ENCODE assay signal across 15 cellular contexts in the genomic region with DNA sequence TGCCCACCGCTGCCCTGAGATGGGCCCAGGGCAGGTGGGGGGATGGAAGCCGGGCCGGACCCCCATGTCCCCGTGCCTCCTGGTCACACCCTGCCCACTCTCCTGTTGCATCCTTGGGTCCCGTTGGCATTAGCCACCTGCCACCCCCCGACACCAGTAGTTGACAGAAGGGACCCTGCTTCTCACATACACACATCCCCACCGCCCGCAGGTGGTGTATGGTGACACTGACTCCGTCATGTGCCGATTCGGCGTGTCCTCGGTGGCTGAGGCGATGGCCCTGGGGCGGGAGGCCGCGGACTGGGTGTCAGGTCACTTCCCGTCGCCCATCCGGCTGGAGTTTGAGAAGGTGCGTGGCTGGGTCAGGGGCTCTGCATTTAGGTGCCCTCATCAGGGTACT.
A peak's percentile ranks its signal among the peaks of the same experiment; 100 is the strongest.
DNase-seq lines count a peak whose midpoint lies in the region; ATAC-seq and TF ChIP-seq lines count a peak whose summit lies in the region.
"Had no signal": no experiment of that assay in that cellular context is flagged by ENCODE, and none has a peak within 500 bp of the region (broad histone marks: within the 10 kb centered on the region; RNA-seq: fewer than 3 reads in every experiment).

No MANE protein-coding gene starts in this region.

- H3K4me2 ChIP-seq in DOHH2 (ENCODE audit: low read length) = no peak overlapping the region
- H3K4me2 ChIP-seq in OCI-LY1 (ENCODE audit: low read length) = no peak overlapping the region

- peak overlapping the region in 1 of 2 donors; percentile 52 for H3K4me3 Mint-ChIP-seq in stimulated activated naive B cell treated with anti-CD40 and anti-IgM and Interleukin-4, amounts not matched to agents 10 μg/mL and 1 μg/mL and 100 μg/mL, for 72 hours
- H3K4me3 Mint-ChIP-seq: CD14-positive monocyte; CD4-positive, alpha-beta memory T cell; H9 had no signal

- H3K79me2 ChIP-seq in DOHH2 (ENCODE audit: control insufficient read depth, low read length) (peaks cover 17% of the 10 kb centered on the region), OCI-LY1 (ENCODE audit: insufficient read depth, low read length) (no peaks in the 10 kb centered on the region)

- peaks cover 32% of the 10 kb centered on the region for H3F3A ChIP-seq in DOHH2 (ENCODE audit: control insufficient read depth, insufficient read depth)
- H3F3A ChIP-seq in OCI-LY1 (ENCODE audit: insufficient read depth, low read length) = no peaks in the 10 kb centered on the region; the same call in 1 of the 2 replicates

- intact Hi-C loops in head of caudate nucleus (cut with DNase I) = no loop called here

- H3K27me3 ChIP-seq in DOHH2 (ENCODE audit: control insufficient read depth, low read length) = no peaks in the 10 kb centered on the region
- H3K27me3 ChIP-seq in OCI-LY1 (ENCODE audit: insufficient read depth, low read length) = no peaks in the 10 kb centered on the region

- peak overlapping the region; percentile 25 for H3K27ac Mint-ChIP-seq in stimulated activated naive B cell treated with anti-CD40 and anti-IgM and Interleukin-4, amounts not matched to agents 10 μg/mL and 1 μg/mL and 100 μg/mL, for 72 hours
- H3K27ac Mint-ChIP-seq: H9 had no signal

- H4K20me1 ChIP-seq in DOHH2 (ENCODE audit: control insufficient read depth, insufficient read depth, low read depth, low read length) (no peaks in the 10 kb centered on the region), OCI-LY1 (ENCODE audit: insufficient read depth, low read length) (no peaks in the 10 kb centered on the region)

- peak overlapping the region; percentile 96 for H3K27ac ChIP-seq in DOHH2 (ENCODE audit: low read depth, low read length)
- H3K27ac ChIP-seq in OCI-LY1 (ENCODE audit: low read depth, low read length, poor library complexity, severe bottlenecking) = peak overlapping the region; percentile 100

- no peaks in the 10 kb centered on the region for H3K9me3 Mint-ChIP-seq in stimulated activated naive B cell treated with anti-CD40 and anti-IgM and Interleukin-4, amounts not matched to agents 10 μg/mL and 1 μg/mL and 100 μg/mL, for 72 hours
- H3K9me3 Mint-ChIP-seq: CD4-positive, alpha-beta memory T cell had no signal

- no peak overlapping the region for H3K9ac ChIP-seq in OCI-LY1 (ENCODE audit: low read length)

- H3K4me1 ChIP-seq in DOHH2 (ENCODE audit: control insufficient read depth, low read length) (peaks cover 50% of the 10 kb centered on the region), OCI-LY1 (ENCODE audit: insufficient read depth, low read length, severe bottlenecking) (peaks cover 42% of the 10 kb centered on the region)

- H3K36me3 Mint-ChIP-seq in stimulated activated naive B cell treated with anti-CD40 and anti-IgM and Interleukin-4, amounts not matched to agents 10 μg/mL and 1 μg/mL and 100 μg/mL, for 72 hours = peaks cover 35 to 47% of the 10 kb centered on the region in 2 donors

- H3K27me3 Mint-ChIP-seq in stimulated activated naive B cell treated with anti-CD40 and anti-IgM and Interleukin-4, amounts not matched to agents 10 μg/mL and 1 μg/mL and 100 μg/mL, for 72 hours = no peaks in the 10 kb centered on the region
- H3K27me3 Mint-ChIP-seq: CD4-positive, alpha-beta memory T cell had no signal

- peaks cover 84% of the 10 kb centered on the region for H3K36me3 ChIP-seq in DOHH2 (ENCODE audit: control insufficient read depth, low read length)
- peaks cover 59% of the 10 kb centered on the region for H3K36me3 ChIP-seq in OCI-LY1 (ENCODE audit: insufficient read depth, low read length)

- H3K4me1 Mint-ChIP-seq in stimulated activated naive B cell treated with anti-CD40 and anti-IgM and Interleukin-4, amounts not matched to agents 10 μg/mL and 1 μg/mL and 100 μg/mL, for 72 hours = peaks cover 27 to 41% of the 10 kb centered on the region in 2 donors

- H3K9me3 ChIP-seq in DOHH2 (ENCODE audit: control insufficient read depth, insufficient read depth, low read length) = no peaks in the 10 kb centered on the region
- no peaks in the 10 kb centered on the region for H3K9me3 ChIP-seq in OCI-LY1 (ENCODE audit: low read length)

- TF ChIP-seq CTCF in DOHH2 (IDR thresholded peaks at IDR 0.05; ENCODE audit: low read depth, low read length, poor library complexity, severe bottlenecking) = no peak
- TF ChIP-seq CTCF in OCI-LY1 (IDR thresholded peaks at IDR 0.05; ENCODE audit: low read length) = no peak

- no peak overlapping the region for H2AFZ ChIP-seq in OCI-LY1 (ENCODE audit: low read length)

- no peak for ATAC-seq in stimulated activated naive B cell treated with anti-CD40 and anti-IgM and Interleukin-4, amounts not matched to agents 10 μg/mL and 1 μg/mL and 100 μg/mL, for 72 hours (replicated peaks)

- H3K9me2 ChIP-seq in DOHH2 (replicated peaks; ENCODE audit: control insufficient read depth, low read length) = no peaks in the 10 kb centered on the region
- no peaks in the 10 kb centered on the region for H3K9me2 ChIP-seq in OCI-LY1 (ENCODE audit: low read depth, low read length)

- H3K4me3 ChIP-seq in DOHH2 (ENCODE audit: low read length) (no peak overlapping the region), OCI-LY1 (ENCODE audit: low read depth, low read length, poor library complexity, severe bottlenecking) (no peak overlapping the region)

- DNase-seq in ecto neural progenitor cell (ENCODE audit: low spot score) = peak; percentile 44
- DNase-seq in stimulated activated naive B cell treated with anti-CD40 and anti-IgM and Interleukin-4, amounts not matched to agents 10 μg/mL and 1 μg/mL and 100 μg/mL, for 72 hours = no peak
- no peak for DNase-seq in head of caudate nucleus
- no peak for DNase-seq in GM19238 (ENCODE audit: insufficient read length, low spot score)
- DNase-seq in NCI-H510A (lab: John Stamatoyannopoulos, UW) = no peak
- DNase-seq: ACHN; CD4-positive, alpha-beta memory T cell; DMS153; DMS79; GF-D8; GOT3 had no signal
